Comparison of ENCODE assay signal across 1 cellular context in genomic region chr1:241165256-241165655, GRCh38.
TF ChIP-seq lines count a peak whose summit lies in the region.
"Not testable (repeated sequence)": the region's sequence is repeated elsewhere in the genome, so short reads cannot be mapped to it uniquely, and the experiment has no call there.

No MANE protein-coding gene starts in this region.

- H3K27ac ChIP-seq in HEK293 (ENCODE audit: extremely low read depth, low read depth, low read length): not testable (repeated sequence)

- not testable (repeated sequence) for H3K36me3 ChIP-seq in HEK293 (ENCODE audit: control insufficient read depth in 2 of 2, insufficient read depth in 1 of 2, low read length in 2 of 2)

- POLR2A ChIA-PET in HEK293 (lab: Yijun Ruan, JAX): not testable (repeated sequence)

- H3K9me3 ChIP-seq in HEK293 (ENCODE audit: control insufficient read depth, insufficient read depth, low read depth, low read length): not testable (repeated sequence)

- H3K4me3 ChIP-seq in HEK293 (ENCODE audit: low read depth, low read length): not testable (repeated sequence)

- not testable (repeated sequence) for TF ChIP-seq CTCF in HEK293 (tag by site-specific recombination; IDR thresholded peaks at IDR 0.05)

- CTCF ChIA-PET in HEK293 (lab: Yijun Ruan, JAX): not testable (repeated sequence)

- not testable (repeated sequence) for H3K4me1 ChIP-seq in HEK293 (ENCODE audit: control insufficient read depth, insufficient read depth, low read length)

TF ChIP-seq in HEK293, 187 proteins besides CTCF, POLR2A, EP300 and RAD21:
- TF ChIP-seq ZNF146 (tag by site-specific recombination; IDR thresholded peaks at IDR 0.05) (peak; percentile 94), ZNF580 (tag by site-specific recombination; IDR thresholded peaks at IDR 0.05) (0 out of 2 replicates have a peak, but pooled peaks have one; percentile 30)
